In the genomic region with DNA sequence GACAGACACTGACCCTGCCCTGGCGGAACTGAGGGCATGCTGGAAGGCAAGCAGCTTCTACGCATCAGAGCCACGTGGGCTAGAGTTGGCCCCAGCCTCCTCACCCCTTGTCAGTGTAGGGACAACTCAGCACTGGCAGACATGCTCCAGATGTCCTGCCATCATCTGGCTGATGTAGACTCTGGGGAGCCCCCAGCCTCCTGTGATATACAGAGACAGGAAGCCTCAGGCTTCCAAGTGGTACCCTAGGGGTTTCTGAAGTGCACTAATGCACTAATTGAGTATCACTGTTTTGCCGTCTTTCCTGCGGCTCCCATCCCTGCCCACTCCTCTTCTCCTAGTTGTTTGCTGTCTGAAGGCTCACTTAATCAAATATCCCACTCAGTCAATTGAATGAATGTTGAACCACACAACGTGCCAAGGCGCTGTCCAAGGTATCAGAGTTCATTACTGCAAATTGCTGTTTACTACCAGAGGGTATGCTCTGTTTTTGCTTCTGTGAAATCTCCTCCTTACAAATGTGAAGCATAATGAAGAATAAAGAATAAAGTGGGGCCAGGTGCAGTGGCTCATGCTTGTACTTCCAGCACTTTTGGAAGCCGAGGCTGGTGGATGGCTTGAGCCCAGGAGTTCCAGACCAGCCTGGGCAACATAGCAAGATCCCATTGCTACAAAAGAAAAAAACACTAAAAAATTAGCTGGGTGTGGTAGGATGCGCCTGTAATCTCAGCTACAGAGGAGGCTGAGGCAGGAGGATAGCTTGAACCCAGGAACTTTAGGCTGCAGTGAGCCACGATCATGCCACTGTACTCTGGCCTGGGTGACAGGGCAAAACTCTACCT, we compare ENCODE assay signal across 1 cellular context.
TF ChIP-seq lines count a peak whose summit lies in the region.

No MANE protein-coding gene starts in this region.

TF ChIP-seq in K562, 482 proteins besides CTCF, POLR2A, EP300 and RAD21 (continued from another document):
- TF ChIP-seq REST (CRISPR knock-in tag; IDR thresholded peaks at IDR 0.05; ENCODE audit: low read depth) (0 out of 2 replicates have a peak, but pooled peaks have one; percentile 48), ZNF212 (CRISPR knock-in tag; IDR thresholded peaks at IDR 0.05) (no peak), YY1 (IDR thresholded peaks at IDR 0.05; ENCODE audit: borderline replicate concordance in 1 of 3, control insufficient read depth in 1 of 3, extremely low read depth in 1 of 3, insufficient read depth in 3 of 3, insufficient read length in 1 of 3, insufficient replicate concordance in 2 of 3, low read depth in 1 of 3, low read length in 2 of 3) (no peak), MIER1 (IDR thresholded peaks at IDR 0.05; ENCODE audit: low read depth) (peak; percentile 70; the same call in 1 of the 2 replicates), ZNF121 (CRISPR knock-in tag; conservative IDR thresholded peaks at IDR 0.05) (0 out of 2 replicates have a peak, but pooled peaks have one; percentile 37)
